Comparison of ENCODE assay signal across 27 cellular contexts in the genomic region with DNA sequence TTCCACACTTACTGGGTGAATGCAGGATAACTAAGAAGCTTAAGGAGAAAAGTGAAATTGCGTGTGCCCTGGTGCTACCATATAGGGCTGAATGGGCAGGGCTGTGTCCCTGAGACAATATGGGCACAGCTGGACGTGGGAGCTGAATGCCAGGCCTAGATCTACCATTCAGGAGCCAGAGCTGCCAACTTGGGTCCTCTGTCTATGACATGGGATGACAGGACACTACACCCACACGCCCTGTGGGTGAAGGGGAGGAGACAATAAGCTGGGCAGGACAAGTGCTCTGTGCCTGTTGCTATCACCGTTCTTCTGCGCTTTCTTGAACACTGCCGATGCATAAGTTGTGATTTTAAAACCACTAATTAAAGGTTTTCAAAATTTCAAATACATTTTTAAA.
"Had no signal": no experiment of that assay in that cellular context is flagged by ENCODE, and none has a peak within 500 bp of the region (broad histone marks: within the 10 kb centered on the region; RNA-seq: fewer than 3 reads in every experiment).

No MANE protein-coding gene starts in this region.

- H3K36me3 ChIP-seq: ovary, WERI-Rb-1 had no signal

- H3K4me3 ChIP-seq: left lung, ovary, suprapubic skin, tibial artery had no signal

- H3K9me3 ChIP-seq: left lung, ovary, suprapubic skin, tibial artery had no signal

- DNase-seq: activated CD4-positive, alpha-beta memory T cell treated with anti-CD3 and anti-CD28 coated beads for 36 hours; activated CD4-positive, alpha-beta T cell treated with anti-CD3 and anti-CD28 coated beads, Interleukin-2, amount 10 ng/mL, durations not matched to agents 24 days and 14 days; activated CD4-positive, CD25-positive, alpha-beta regulatory T cell treated with anti-CD3 and anti-CD28 coated beads, Interleukin-2, amount 50 U/mL, for 72 hours; activated naive CD8-positive, alpha-beta T cell treated with anti-CD3 and anti-CD28 coated beads, Interleukin-2, amount 50 U/mL, for 24 hours; activated T-cell treated with anti-CD3 and anti-CD28 coated beads, Interleukin-2, amount 50 U/mL, for 48 hours; amygdala; central memory CD4-positive, alpha-beta T cell; dermis blood vessel endothelial cell; effector CD8-positive, alpha-beta T cell; head of caudate nucleus; kidney glomerular epithelial cell; left lung; naive thymus-derived CD4-positive, alpha-beta T cell; ovary; stimulated activated CD4-positive, alpha-beta T cell treated with anti-CD3 and anti-CD28 coated beads, Interleukin-15, amount 100 ng/mL, for 24 hours; stimulated activated naive CD4-positive, alpha-beta T cell; SW 1271; T-helper 9 cell; tibial artery; WERI-Rb-1 had no signal

- H3K27me3 Mint-ChIP-seq: activated CD4-positive, alpha-beta memory T cell treated with anti-CD3 and anti-CD28 coated beads for 36 hours; activated CD4-positive, alpha-beta T cell treated with anti-CD3 and anti-CD28 coated beads, Interleukin-2, amount 10 ng/mL, durations not matched to agents 24 days and 14 days; activated naive CD4-positive, alpha-beta T cell treated with anti-CD3 and anti-CD28 coated beads, Interleukin-2, amount 50 U/mL, for 24 hours; activated naive CD8-positive, alpha-beta T cell treated with anti-CD3 and anti-CD28 coated beads, Interleukin-2, amount 50 U/mL, for 24 hours; progenitor cell of endocrine pancreas had no signal

- H3K9me3 Mint-ChIP-seq: activated CD4-positive, alpha-beta T cell treated with anti-CD3 and anti-CD28 coated beads, Interleukin-2, amount 10 ng/mL, durations not matched to agents 24 days and 14 days; activated naive CD4-positive, alpha-beta T cell treated with anti-CD3 and anti-CD28 coated beads, Interleukin-2, amount 50 U/mL, for 24 hours; T-helper 1 cell treated with Interleukin-12 subunit alpha and Interleukin-12 subunit beta and Interleukin-4 antibody, amounts not matched to agents 30 μg/mL and 1 μg/mL, for 36 hours had no signal

- ATAC-seq: activated naive CD8-positive, alpha-beta T cell treated with anti-CD3 and anti-CD28 coated beads, Interleukin-2, amount 50 U/mL, for 24 hours; left lung; naive thymus-derived CD4-positive, alpha-beta T cell had no signal

- H3K36me3 Mint-ChIP-seq: activated CD4-positive, alpha-beta memory T cell treated with anti-CD3 and anti-CD28 coated beads for 36 hours; activated naive CD4-positive, alpha-beta T cell treated with anti-CD3 and anti-CD28 coated beads, Interleukin-2, amount 50 U/mL, for 24 hours had no signal

- H3K27me3 ChIP-seq: left lung, ovary, suprapubic skin, tibial artery had no signal

- H3K27ac ChIP-seq: epithelial cell of prostate, left lung, ovary, suprapubic skin, tibial artery, WERI-Rb-1 had no signal

- H3K4me1 Mint-ChIP-seq: activated naive CD4-positive, alpha-beta T cell treated with anti-CD3 and anti-CD28 coated beads, Interleukin-2, amount 50 U/mL, for 24 hours had no signal

- H3K4me3 Mint-ChIP-seq: activated CD4-positive, alpha-beta memory T cell treated with anti-CD3 and anti-CD28 coated beads for 36 hours; activated CD4-positive, alpha-beta T cell treated with anti-CD3 and anti-CD28 coated beads, Interleukin-2, amount 10 ng/mL, durations not matched to agents 24 days and 14 days; activated naive CD4-positive, alpha-beta T cell treated with anti-CD3 and anti-CD28 coated beads, Interleukin-2, amount 50 U/mL, for 24 hours; activated naive CD8-positive, alpha-beta T cell treated with anti-CD3 and anti-CD28 coated beads, Interleukin-2, amount 50 U/mL, for 24 hours; mesothelial cell of epicardium; naive thymus-derived CD4-positive, alpha-beta T cell; T-helper 1 cell treated with Interleukin-12 subunit alpha and Interleukin-12 subunit beta and Interleukin-4 antibody, amounts not matched to agents 30 μg/mL and 1 μg/mL, for 36 hours had no signal

- H3K27ac Mint-ChIP-seq: activated CD4-positive, alpha-beta memory T cell treated with anti-CD3 and anti-CD28 coated beads for 36 hours; activated CD4-positive, alpha-beta T cell treated with anti-CD3 and anti-CD28 coated beads, Interleukin-2, amount 10 ng/mL, durations not matched to agents 24 days and 14 days; activated naive CD4-positive, alpha-beta T cell treated with anti-CD3 and anti-CD28 coated beads, Interleukin-2, amount 50 U/mL, for 24 hours; activated naive CD8-positive, alpha-beta T cell treated with anti-CD3 and anti-CD28 coated beads, Interleukin-2, amount 50 U/mL, for 24 hours; activated T-helper 2 cell treated with anti-CD3 and anti-CD28 coated beads, Interferon-gamma antibody, Interleukin-2, Interleukin-4, amounts not matched to agents 10 μg/mL and 5 μg/mL and 100 μg/mL, durations not matched to agents 14 hours and 24 hours and 36 hours; naive thymus-derived CD4-positive, alpha-beta T cell; progenitor cell of endocrine pancreas; T-helper 1 cell treated with Interleukin-12 subunit alpha and Interleukin-12 subunit beta and Interleukin-4 antibody, amounts not matched to agents 30 μg/mL and 1 μg/mL, for 36 hours had no signal
